8 cellular contexts compared by ENCODE assay signal in the genomic region with DNA sequence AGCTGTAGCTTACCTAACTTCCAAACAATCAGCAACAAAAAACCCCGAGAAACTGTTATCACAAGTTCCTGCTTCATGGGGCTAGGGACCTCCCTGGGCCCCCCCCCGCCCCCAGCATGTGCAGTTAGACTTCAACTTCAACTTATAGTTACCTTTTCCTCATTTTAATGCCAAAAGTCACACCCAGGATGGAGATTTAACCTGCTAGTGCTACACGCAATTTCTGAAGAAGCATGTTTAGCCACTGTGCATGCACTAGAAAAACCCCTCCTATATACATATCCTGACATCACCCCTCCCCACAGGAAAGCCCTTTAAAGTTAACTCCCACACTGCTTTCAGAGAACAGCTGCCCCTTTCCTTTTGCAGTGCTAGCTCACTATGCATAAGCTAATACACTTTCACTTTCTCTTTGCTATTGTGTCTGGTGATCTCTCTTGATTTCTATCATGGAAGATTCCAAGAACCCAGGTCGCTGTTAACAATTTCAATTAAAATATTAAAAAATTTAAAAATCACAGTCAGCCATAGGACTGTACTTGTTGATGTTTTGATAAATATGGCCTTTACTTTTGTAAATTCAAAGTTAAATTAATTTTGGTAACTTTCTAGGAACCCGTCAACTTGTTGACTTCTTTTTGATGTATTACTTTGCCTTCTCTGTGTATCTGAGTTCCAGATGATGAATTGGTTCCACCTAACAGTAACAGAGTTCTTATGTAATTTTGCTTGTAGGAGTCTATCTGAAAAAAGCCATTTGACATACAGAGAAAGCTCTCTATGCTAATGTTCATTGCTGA.
DNase-seq lines count a peak whose midpoint lies in the region; ATAC-seq, FAIRE-seq and TF ChIP-seq lines count a peak whose summit lies in the region.

No MANE protein-coding gene starts in this region.

- 80% methylated on average over 5 of the region's 5 CpGs for WGBS in smooth muscle cell (ENCODE audit: low lambda C conversion rate)

- H3K27me3 Mint-ChIP-seq in activated CD4-positive, alpha-beta memory T cell treated with anti-CD3 and anti-CD28 coated beads, Interleukin-2, amount 10 ng/mL, durations not matched to agents 7 days and 5 days: no peaks in the 10 kb centered on the region

- H3K9me3 Mint-ChIP-seq in activated CD4-positive, alpha-beta memory T cell treated with anti-CD3 and anti-CD28 coated beads, Interleukin-2, amount 10 ng/mL, durations not matched to agents 7 days and 5 days: no peaks in the 10 kb centered on the region

- H2AFZ ChIP-seq in fibroblast of lung (ENCODE audit: low read length) (no peak overlapping the region), smooth muscle cell (ENCODE audit: low read depth) (no peak overlapping the region)

- POLR2A ChIA-PET in activated CD4-positive, alpha-beta memory T cell treated with anti-CD3 and anti-CD28 coated beads, Interleukin-2, amount 10 ng/mL, durations not matched to agents 7 days and 5 days (lab: Charles Lee): interaction anchor here (1.0 to 3.2 kb wide), 8 partner anchors 9 to 475 kb away, joined by 3 to 23 read pairs (median 6); partner anchors contain the start of genes ACAD9 and HMCES

- peak; percentile 84 for ATAC-seq in GM21529 (IDR thresholded peaks at IDR 0.05; ENCODE audit: unreplicated experiment)

- peaks cover 69% of the 10 kb centered on the region for H3K4me1 Mint-ChIP-seq in activated CD4-positive, alpha-beta memory T cell treated with anti-CD3 and anti-CD28 coated beads, Interleukin-2, amount 10 ng/mL, durations not matched to agents 7 days and 5 days

- H3K27ac Mint-ChIP-seq in activated CD4-positive, alpha-beta memory T cell treated with anti-CD3 and anti-CD28 coated beads, Interleukin-2, amount 10 ng/mL, durations not matched to agents 7 days and 5 days: peak overlapping the region; percentile 93

- in situ Hi-C loops in KBM-7 (cut with MboI; ENCODE audit: low pct_unique_long_range_greater_than_20kb, low sequenced_read_pairs): no loop called here

- peak; percentile 31 for FAIRE-seq in G401.6 (lab: Jason Lieb, UNC)

- peak; percentile 87 for DNase-seq in KBM-7
- DNase-seq in activated CD4-positive, alpha-beta memory T cell treated with anti-CD3 and anti-CD28 coated beads, Interleukin-2, amount 10 ng/mL, durations not matched to agents 7 days and 5 days: peak; percentile 70
- DNase-seq in fibroblast of lung (ENCODE audit: low read depth in 2 of 2): peak; percentile 36 to 57
- no peak for DNase-seq in smooth muscle cell (lab: John Stamatoyannopoulos, UW; ENCODE audit: unreplicated experiment)
- no peak for DNase-seq in HuH-7 (ENCODE audit: low spot score)

- no peaks in the 10 kb centered on the region for H3F3A ChIP-seq in smooth muscle cell (ENCODE audit: low read depth)

- peak overlapping the region; percentile 70 for H3K4me3 Mint-ChIP-seq in activated CD4-positive, alpha-beta memory T cell treated with anti-CD3 and anti-CD28 coated beads, Interleukin-2, amount 10 ng/mL, durations not matched to agents 7 days and 5 days

- H3K4me2 ChIP-seq in fibroblast of lung (ENCODE audit: extremely low read depth, insufficient read depth, low read length): peak overlapping the region; percentile 71
- no peak overlapping the region for H3K4me2 ChIP-seq in smooth muscle cell

- H3K79me2 ChIP-seq in fibroblast of lung (ENCODE audit: control insufficient read depth, insufficient read depth, low read length) (peaks cover 27% of the 10 kb centered on the region), smooth muscle cell (ENCODE audit: low read depth) (peaks cover 25% of the 10 kb centered on the region)

- H3K27me3 ChIP-seq in fibroblast of lung (ENCODE audit: control insufficient read depth, insufficient read depth, low read length) (no peaks in the 10 kb centered on the region), skeletal muscle tissue (ENCODE audit: control insufficient read depth in 3 of 3, insufficient read depth in 3 of 3, low read length in 3 of 3) (no peaks in the 10 kb centered on the region), smooth muscle cell (ENCODE audit: low read depth) (no peaks in the 10 kb centered on the region)

- H3K9ac ChIP-seq in fibroblast of lung (ENCODE audit: insufficient read depth, low read length): no peak overlapping the region
- H3K9ac ChIP-seq in skeletal muscle tissue (ENCODE audit: low read depth in 1 of 3, low read length in 3 of 3): peak overlapping the region in 2 of 3 donors; percentile 3 to 58
- H3K9ac ChIP-seq in smooth muscle cell (ENCODE audit: low read depth): no peak overlapping the region

- no peaks in the 10 kb centered on the region for H4K20me1 ChIP-seq in fibroblast of lung (ENCODE audit: control insufficient read depth, extremely low read depth, insufficient read depth, low read length)
- H4K20me1 ChIP-seq in smooth muscle cell (ENCODE audit: low read depth): peaks cover 74% of the 10 kb centered on the region

- H3K4me3 ChIP-seq in fibroblast of lung (replicated peaks in 1 of 4; ENCODE audit: control extremely low read depth in 1 of 4, insufficient read depth in 1 of 4, low read depth in 3 of 4, low read length in 4 of 4): peak overlapping the region in 2 of 4 experiments; percentile 9 to 36
- peak overlapping the region; percentile 23 to 53 (median 41) for H3K4me3 ChIP-seq in skeletal muscle tissue (ENCODE audit: low read length in 3 of 3)
- H3K4me3 ChIP-seq in smooth muscle cell: no peak overlapping the region

- peaks cover 58% of the 10 kb centered on the region for H3K36me3 Mint-ChIP-seq in activated CD4-positive, alpha-beta memory T cell treated with anti-CD3 and anti-CD28 coated beads, Interleukin-2, amount 10 ng/mL, durations not matched to agents 7 days and 5 days (ENCODE audit: low read depth)

- H3K9me3 ChIP-seq in fibroblast of lung (ENCODE audit: control insufficient read depth, insufficient read depth, low read depth, low read length) (no peaks in the 10 kb centered on the region), skeletal muscle tissue (ENCODE audit: control insufficient read depth in 3 of 3, low read length in 3 of 3) (no peaks in the 10 kb centered on the region), smooth muscle cell (replicated peaks; ENCODE audit: low read depth) (no peaks in the 10 kb centered on the region)

- TF ChIP-seq CTCF in fibroblast of lung (conservative IDR thresholded peaks at IDR 0.05 in 1 of 2, IDR thresholded peaks at IDR 0.05 in 1 of 2; ENCODE audit: low read depth in 1 of 2, low read length in 2 of 2) (no peak), smooth muscle cell (IDR thresholded peaks at IDR 0.05; ENCODE audit: borderline replicate concordance, insufficient read depth, poor library complexity, severe bottlenecking) (no peak)

- H3K4me1 ChIP-seq in fibroblast of lung (ENCODE audit: control insufficient read depth, extremely low read depth, insufficient read depth, low read length) (peaks cover 9% of the 10 kb centered on the region), skeletal muscle tissue (ENCODE audit: control insufficient read depth in 3 of 3, insufficient read depth in 3 of 3, low read length in 3 of 3) (peaks cover 58 to 70% (median 67%) of the 10 kb centered on the region in 3 donors), smooth muscle cell (ENCODE audit: low read depth) (no peaks in the 10 kb centered on the region)

- peak overlapping the region; percentile 39 for H3K27ac ChIP-seq in fibroblast of lung (ENCODE audit: insufficient read depth, low read length)
- H3K27ac ChIP-seq in skeletal muscle tissue (ENCODE audit: low read depth, low read length): peak overlapping the region; percentile 98
- no peak overlapping the region for H3K27ac ChIP-seq in smooth muscle cell (ENCODE audit: low read depth)

- H3K36me3 ChIP-seq in fibroblast of lung (ENCODE audit: control insufficient read depth, insufficient read depth, low read length) (peaks cover 8% of the 10 kb centered on the region), skeletal muscle tissue (ENCODE audit: control insufficient read depth in 3 of 3, insufficient read depth in 3 of 3, low read length in 3 of 3) (peaks cover 13 to 30% (median 22%) of the 10 kb centered on the region in 3 donors), smooth muscle cell (ENCODE audit: low read depth) (peaks cover 9% of the 10 kb centered on the region)

- CTCF ChIA-PET in activated CD4-positive, alpha-beta memory T cell treated with anti-CD3 and anti-CD28 coated beads, Interleukin-2, amount 10 ng/mL, durations not matched to agents 7 days and 5 days (lab: Charles Lee): interaction anchor here (0.6 to 3.0 kb wide), 10 partner anchors 9 to 187 kb away, joined by 3 to 32 read pairs (median 4); no protein-coding TSS in a partner anchor

Comparison
In these comparisons a context has a peak if more than half of its experiments do, and no peak if none do; other contexts are left out.
1. DNase-seq: peak in KBM-7 (single experiment), activated CD4-positive, alpha-beta memory T cell treated with anti-CD3 and anti-CD28 coated beads, Interleukin-2, amount 10 ng/mL, durations not matched to agents 7 days and 5 days (single experiment) and fibroblast of lung (2 of 2); none in smooth muscle cell (single experiment) and HuH-7 (single experiment).
2. H3K9ac ChIP-seq: peak in skeletal muscle tissue (2 of 3); none in fibroblast of lung (single experiment) and smooth muscle cell (single experiment).